2 cellular contexts compared by ENCODE assay signal in the genomic region with DNA sequence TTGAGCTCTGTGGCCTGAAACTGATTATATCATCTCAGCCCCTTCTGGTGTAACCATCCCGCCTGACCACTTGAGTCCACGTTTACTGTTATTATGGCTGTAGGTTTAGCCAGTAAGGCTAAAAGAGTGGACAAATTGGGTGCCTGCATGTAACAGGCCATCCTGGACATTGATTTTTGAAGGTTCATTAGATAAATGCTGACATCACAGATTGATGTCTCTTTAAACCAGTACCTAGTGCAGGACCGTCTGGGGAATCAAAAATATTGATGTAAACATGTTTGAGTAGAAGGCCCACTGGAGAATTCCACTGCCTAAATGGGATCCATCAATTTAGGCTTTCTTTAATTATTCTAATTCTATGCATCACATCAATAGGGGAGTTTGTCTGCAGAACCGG.
TF ChIP-seq lines count a peak whose summit lies in the region.

No MANE protein-coding gene starts in this region.

TF ChIP-seq in HepG2, 621 proteins besides CTCF, POLR2A, EP300 and RAD21 (continued from another document):
- TF ChIP-seq MAFK (conservative IDR thresholded peaks at IDR 0.05 in 1 of 2, IDR thresholded peaks at IDR 0.05 in 1 of 2; ENCODE audit: low read length in 2 of 2), result peak; percentile 90 to 92
TF ChIP-seq in HepG2: peak in this region for 2.

TF ChIP-seq in K562, 482 proteins besides CTCF, POLR2A, EP300 and RAD21 (continued from another document):
- TF ChIP-seq, protein P1, sequence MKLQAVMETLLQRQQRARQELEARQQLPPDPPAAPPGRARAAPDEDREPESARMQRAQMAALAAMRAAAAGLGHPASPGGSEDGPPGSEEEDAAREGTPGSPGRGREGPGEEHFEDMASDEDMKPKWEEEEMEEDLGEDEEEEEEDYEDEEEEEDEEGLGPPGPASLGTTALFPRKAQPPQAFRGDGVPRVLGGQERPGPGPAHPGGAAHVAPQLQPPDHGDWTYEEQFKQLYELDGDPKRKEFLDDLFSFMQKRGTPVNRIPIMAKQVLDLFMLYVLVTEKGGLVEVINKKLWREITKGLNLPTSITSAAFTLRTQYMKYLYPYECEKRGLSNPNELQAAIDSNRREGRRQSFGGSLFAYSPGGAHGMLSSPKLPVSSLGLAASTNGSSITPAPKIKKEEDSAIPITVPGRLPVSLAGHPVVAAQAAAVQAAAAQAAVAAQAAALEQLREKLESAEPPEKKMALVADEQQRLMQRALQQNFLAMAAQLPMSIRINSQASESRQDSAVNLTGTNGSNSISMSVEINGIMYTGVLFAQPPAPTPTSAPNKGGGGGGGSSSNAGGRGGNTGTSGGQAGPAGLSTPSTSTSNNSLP (IDR thresholded peaks at IDR 0.05; ENCODE audit: borderline replicate concordance, low read depth, low read length), result no peak
- TF ChIP-seq PHF21A (IDR thresholded peaks at IDR 0.05; ENCODE audit: borderline replicate concordance, low read depth), result no peak
- TF ChIP-seq C11orf30 (IDR thresholded peaks at IDR 0.05; ENCODE audit: low read depth), result peak; percentile 33; the same call in 1 of the 2 replicates
